In genomic region chr15:98778263-98778959, GRCh38 we compare ENCODE assay signal across 15 cellular contexts.
DNase-seq lines count a peak whose midpoint lies in the region; ATAC-seq and TF ChIP-seq lines count a peak whose summit lies in the region.
"Had no signal": no experiment of that assay in that cellular context is flagged by ENCODE, and none has a peak within 500 bp of the region (broad histone marks: within the 10 kb centered on the region; RNA-seq: fewer than 3 reads in every experiment).

No MANE protein-coding gene starts in this region.

- dilution Hi-C loops in IMR-90 (cut with HindIII; ENCODE audit: low sequenced_read_pairs, unreplicated experiment) = no loop called here

- H4K8ac ChIP-seq in IMR-90 (ENCODE audit: low read depth in 2 of 2, low read length in 2 of 2) = no peak overlapping the region

- no peaks in the 10 kb centered on the region for H3K27me3 ChIP-seq in IMR-90 (ENCODE audit: control insufficient read depth, insufficient read depth, low read length)
- H3K27me3 ChIP-seq in adrenal gland = no peaks in the 10 kb centered on the region
- H3K27me3 ChIP-seq in heart right ventricle = no peaks in the 10 kb centered on the region
- H3K27me3 ChIP-seq in sigmoid colon = no peaks in the 10 kb centered on the region
- H3K27me3 ChIP-seq: gastrocnemius medialis had no signal

- peaks cover 36 to 87% of the 10 kb centered on the region in 2 experiments for H3K79me1 ChIP-seq in IMR-90 (ENCODE audit: low read depth in 1 of 2, low read length in 2 of 2)

- no peak overlapping the region for H3K9ac ChIP-seq in IMR-90 (ENCODE audit: low read depth, low read length)

- no peak overlapping the region for H3K23ac ChIP-seq in IMR-90 (ENCODE audit: low read depth, low read length)

- TF ChIP-seq CTCF in IMR-90 (conservative IDR thresholded peaks at IDR 0.05; ENCODE audit: low read depth, low read length) = no peak
- no peak for TF ChIP-seq CTCF in adrenal gland (IDR thresholded peaks at IDR 0.05)
- TF ChIP-seq CTCF in heart right ventricle (IDR thresholded peaks at IDR 0.05) = no peak
- no peak for TF ChIP-seq CTCF in sigmoid colon (IDR thresholded peaks at IDR 0.05)

- H2BK5ac ChIP-seq in IMR-90 (ENCODE audit: low read depth, low read length, poor library complexity, severe bottlenecking) = no peak overlapping the region

- H4K20me1 ChIP-seq in IMR-90 (ENCODE audit: insufficient read depth, low read length) = peaks cover 72% of the 10 kb centered on the region

- no peak for TF ChIP-seq RAD21 in IMR-90 (IDR thresholded peaks at IDR 0.05; ENCODE audit: low read length)

- peaks cover 26% of the 10 kb centered on the region for H3K9me1 ChIP-seq in IMR-90 (ENCODE audit: insufficient read depth, low read length)

- peaks cover 19% of the 10 kb centered on the region for H3K4me1 ChIP-seq in IMR-90 (ENCODE audit: control insufficient read depth, insufficient read depth, low read length)
- H3K4me1 ChIP-seq in adrenal gland (replicated peaks in 1 of 2) = peaks cover 30 to 58% of the 10 kb centered on the region in 2 donors
- peaks cover 0 to 59% (median 42%) of the 10 kb centered on the region in 9 donors for H3K4me1 ChIP-seq in heart right ventricle
- peaks cover 0 to 51% (median 42%) of the 10 kb centered on the region in 4 donors for H3K4me1 ChIP-seq in sigmoid colon

- BruUV-seq in IMR-90 (replicated peaks; lab: Mats Ljungman, UMichigan) = no TSS peak

- ATAC-seq in IMR-90 (ENCODE audit: low read depth) (no peak), heart right ventricle (peak in 5 of 8 donors; percentile 20 to 66 (median 24)), GM21786 (IDR thresholded peaks at IDR 0.05; ENCODE audit: unreplicated experiment) (no peak), GM19351 (IDR thresholded peaks at IDR 0.05; ENCODE audit: unreplicated experiment) (no peak)

- POLR2A ChIA-PET in IMR-90 (lab: Charles Lee; ENCODE audit: unreplicated experiment) = interaction anchor here (0.6 kb wide), 1 partner anchor 96 kb away, joined by 3 read pairs; no protein-coding TSS in a partner anchor

- TF ChIP-seq POLR2A in IMR-90 (IDR thresholded peaks at IDR 0.05; ENCODE audit: low read depth, low read length) (no peak), adrenal gland (IDR thresholded peaks at IDR 0.05) (no peak), sigmoid colon (IDR thresholded peaks at IDR 0.05) (no peak)

- no peak overlapping the region for H2AFZ ChIP-seq in IMR-90 (replicated peaks; ENCODE audit: low read length, poor library complexity)

- H2BK120ac ChIP-seq in IMR-90 (ENCODE audit: low read depth, low read length) = no peak overlapping the region

- no peak overlapping the region for H2AK9ac ChIP-seq in IMR-90 (replicated peaks; ENCODE audit: low read depth, low read length, poor library complexity)

- no peak overlapping the region for H3K4me2 ChIP-seq in IMR-90 (ENCODE audit: low read depth, low read length)

- H3K27ac ChIP-seq in IMR-90 (ENCODE audit: insufficient read depth, low read length) (no peak overlapping the region; the same call in 1 of the 2 replicates), adrenal gland (peak overlapping the region; percentile 10 to 89 (median 80)), heart right ventricle (peak overlapping the region in 6 of 10 donors; percentile 6 to 56 (median 32)), sigmoid colon (peak overlapping the region in 3 of 4 donors; percentile 6 to 58 (median 44))
- H3K27ac ChIP-seq: gastrocnemius medialis had no signal

- DNase-seq in IMR-90 = no peak
- DNase-seq in adrenal gland = peak in 6 of 7 donors; percentile 61 to 82 (median 75)
- DNase-seq in heart right ventricle = no peak
- DNase-seq in sigmoid colon = no peak
- no peak for DNase-seq in activated naive CD4-positive, alpha-beta T cell treated with Interleukin-2 at 50 U/mL for 16 hours
- no peak for DNase-seq in A172 (ENCODE audit: low spot score)
- DNase-seq: activated naive CD8-positive, alpha-beta T cell treated with anti-CD3 and anti-CD28 coated beads, Interleukin-2, amount 10 ng/mL, durations not matched to agents 7 days and 5 days; activated T-cell treated with anti-CD3 and anti-CD28 coated beads, Interleukin-2, amount 50 U/mL, for 1 hour; gastrocnemius medialis; NCI-H1436 treated with DMSO at 0.1 percent for 48 hours; NCI-H2227 treated with DMSO at 0.1 percent for 48 hours; NK-92 treated with Interleukin-12 subunit alpha and Interleukin-12 subunit beta, amount 100 ng/mL, for 24 hours; T1000 had no signal

- intact Hi-C loops in IMR-90 (cut with micrococcal nuclease) (loop anchor here (2.0 to 10.0 kb wide), 5 partner anchors 124 to 334 kb away; partner anchors contain the start of gene IGF1R), adrenal gland (cut with DNase I) (loop anchor here (5.0 to 10.0 kb wide), 3 partner anchors 114 to 284 kb away; no protein-coding TSS in a partner anchor), heart right ventricle (cut with DNase I) (loop anchor here in 9 of 10 donors (2.0 to 10.0 kb wide), 14 partner anchors 61 to 299 kb away; partner anchors contain the start of gene IGF1R (in 1 of the 9)), sigmoid colon (cut with DNase I) (loop anchor here (5.0 kb wide), 3 partner anchors 96 to 279 kb away; no protein-coding TSS in a partner anchor)

- H3K18ac ChIP-seq in IMR-90 (ENCODE audit: low read depth, low read length) = no peak overlapping the region

- H4K91ac ChIP-seq in IMR-90 (ENCODE audit: insufficient read depth, low read depth, low read length) = no peak overlapping the region; the same call in 1 of the 2 replicates

- H3K4ac ChIP-seq in IMR-90 (ENCODE audit: low read depth, low read length) = peak overlapping the region; percentile 5; the same call in 1 of the 2 replicates

- CTCF ChIA-PET in IMR-90 (lab: Yijun Ruan, JAX) = interaction anchor here (0.6 to 1.9 kb wide), 4 partner anchors 12 to 298 kb away, joined by 3 to 5 read pairs (median 4); no protein-coding TSS in a partner anchor

- no CpG with 5 or more reads among the region's 3 CpGs for WGBS in IMR-90 (ENCODE audit: extremely low coverage in 2 of 2, insufficient read length in 1 of 2), 2 experiments
- WGBS in adrenal gland, 4 donors = 60 to 79% (median 65%) methylated on average over 3 of the region's 3 CpGs
- 85 to 90% methylated on average over 3 of the region's 3 CpGs for WGBS in heart right ventricle, 2 donors
- 91 to 94% methylated on average over 3 of the region's 3 CpGs for WGBS in sigmoid colon, 2 donors

- no peak overlapping the region for H3K4me3 ChIP-seq in IMR-90 (ENCODE audit: insufficient read depth, low read depth, low read length)
- no peak overlapping the region for H3K4me3 ChIP-seq in adrenal gland
- H3K4me3 ChIP-seq in heart right ventricle = no peak overlapping the region
- H3K4me3 ChIP-seq in sigmoid colon = no peak overlapping the region

- H4K5ac ChIP-seq in IMR-90 (ENCODE audit: low read depth, low read length) = no peak overlapping the region

- in situ Hi-C loops in IMR-90 (cut with MboI; ENCODE audit: low sequenced_read_pairs) = loop anchor here (25.0 kb wide), 1 partner anchor 134 kb away; no protein-coding TSS in a partner anchor

- H3K14ac ChIP-seq in IMR-90 (replicated peaks; ENCODE audit: low read depth, low read length) = peak overlapping the region; percentile 55; the same call in 1 of the 2 replicates

- H3K9me3 ChIP-seq in IMR-90 (ENCODE audit: control insufficient read depth, insufficient read depth, low read length) (no peaks in the 10 kb centered on the region), adrenal gland (replicated peaks in 1 of 3) (no peaks in the 10 kb centered on the region), heart right ventricle (no peaks in the 10 kb centered on the region), sigmoid colon (no peaks in the 10 kb centered on the region)
- H3K9me3 ChIP-seq: gastrocnemius medialis had no signal

- H2BK20ac ChIP-seq in IMR-90 (ENCODE audit: low read depth, low read length) = no peak overlapping the region

- H3K36me3 ChIP-seq in IMR-90 (ENCODE audit: control insufficient read depth, insufficient read depth, low read length) (peaks cover 3% of the 10 kb centered on the region; the same call in 1 of the 2 replicates), adrenal gland (replicated peaks in 1 of 2) (no peaks in the 10 kb centered on the region), heart right ventricle (no peaks in the 10 kb centered on the region), sigmoid colon (no peaks in the 10 kb centered on the region)
- H3K36me3 ChIP-seq: gastrocnemius medialis had no signal

- H2BK15ac ChIP-seq in IMR-90 (ENCODE audit: low read depth, low read length) = no peak overlapping the region

- peak overlapping the region; percentile 43 for H2AK5ac ChIP-seq in IMR-90 (ENCODE audit: low read depth, low read length)

- H3K56ac ChIP-seq in IMR-90 (ENCODE audit: extremely low read depth, insufficient read depth, low read length) = no peak overlapping the region

- TF ChIP-seq EP300 in sigmoid colon (IDR thresholded peaks at IDR 0.05) = no peak

TF ChIP-seq in IMR-90, 13 proteins besides CTCF, POLR2A, EP300 and RAD21:
- TF ChIP-seq BHLHE40 (IDR thresholded peaks at IDR 0.05; ENCODE audit: low read depth, low read length) (no peak), USF2 (IDR thresholded peaks at IDR 0.05; ENCODE audit: low read depth, low read length) (no peak)

Comparison
In these comparisons a context has a peak if more than half of its experiments do, and no peak if none do; other contexts are left out.
1. ATAC-seq: peak in heart right ventricle (5 of 8); none in IMR-90 (single experiment), GM21786 (single experiment) and GM19351 (single experiment).
2. DNase-seq: peak in adrenal gland (6 of 7); none in IMR-90 (single experiment), heart right ventricle (0 of 2), sigmoid colon (single experiment), activated naive CD4-positive, alpha-beta T cell treated with Interleukin-2 at 50 U/mL for 16 hours (single experiment) and A172 (single experiment).